ENCODE assay signal across 12 cellular contexts in the genomic region with DNA sequence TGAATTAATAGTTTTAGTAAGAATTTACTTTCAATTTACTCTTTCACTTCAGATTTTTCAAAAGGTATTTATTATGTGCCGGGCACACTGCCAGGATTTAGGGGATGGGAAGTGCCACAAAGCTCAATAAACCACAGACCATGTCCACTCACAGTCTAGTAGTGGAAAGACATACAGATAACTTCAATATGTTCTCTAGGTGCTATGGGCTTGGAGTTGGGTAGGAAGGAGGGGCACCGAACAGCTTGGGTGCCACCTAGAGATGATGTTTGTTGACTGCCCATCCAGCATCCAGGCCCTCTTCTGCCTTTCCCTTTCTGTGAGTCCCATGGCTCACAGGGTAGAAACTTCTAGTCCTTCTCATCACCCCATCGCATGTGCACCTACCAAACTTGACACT. TPM values are rescaled to one million over a fixed set of nuclear protein-coding genes. Genes with fewer than 3 reads are reported as not detected.
DNase-seq lines count a peak whose midpoint lies in the region; ATAC-seq and TF ChIP-seq lines count a peak whose summit lies in the region.
"Had no signal": no experiment of that assay in that cellular context is flagged by ENCODE, and none has a peak within 500 bp of the region (broad histone marks: within the 10 kb centered on the region; RNA-seq: fewer than 3 reads in every experiment).

No MANE protein-coding gene starts in this region.

- no peak overlapping the region for H3K4me3 ChIP-seq in brain microvascular endothelial cell (ENCODE audit: low read depth, low read length)
- H3K4me3 ChIP-seq in heart left ventricle = no peak overlapping the region
- H3K4me3 ChIP-seq: esophagus squamous epithelium, lower lobe of right lung had no signal

- H3K36me3 Mint-ChIP-seq in natural killer cell = no peaks in the 10 kb centered on the region
- H3K36me3 Mint-ChIP-seq in natural killer cell treated with Interleukin-12 subunit alpha and Interleukin-12 subunit beta and Interleukin-15 and Interleukin-18, amount 100 ng/mL, for 72 hours = no peaks in the 10 kb centered on the region
- H3K36me3 Mint-ChIP-seq: activated naive CD8-positive, alpha-beta T cell treated with anti-CD3 and anti-CD28 coated beads, Interleukin-2, amount 10 ng/mL, durations not matched to agents 7 days and 5 days; CD8-positive, alpha-beta T cell had no signal

- ATAC-seq in natural killer cell = no peak
- ATAC-seq in natural killer cell treated with Interleukin-12 subunit alpha and Interleukin-12 subunit beta and Interleukin-15 and Interleukin-18, amount 100 ng/mL, for 72 hours = no peak
- peak; percentile 55 for ATAC-seq in HG03432 (IDR thresholded peaks at IDR 0.05; ENCODE audit: unreplicated experiment)
- no peak for ATAC-seq in heart left ventricle
- ATAC-seq: CD8-positive, alpha-beta T cell; lower lobe of right lung had no signal

- no peaks in the 10 kb centered on the region for H3K9me3 ChIP-seq in heart left ventricle
- H3K9me3 ChIP-seq: esophagus squamous epithelium, lower lobe of right lung had no signal

- TF ChIP-seq POLR2A in heart left ventricle (IDR thresholded peaks at IDR 0.05) = no peak

- in situ Hi-C loops in brain microvascular endothelial cell (cut with HindIII; ENCODE audit: low pct_ligation_motif_present, low sequenced_read_pairs) = no loop called here

- DNase-seq in natural killer cell = no peak
- DNase-seq in natural killer cell treated with Interleukin-12 subunit alpha and Interleukin-12 subunit beta and Interleukin-15 and Interleukin-18, amount 100 ng/mL, for 72 hours (ENCODE audit: low spot score) = no peak
- DNase-seq in brain microvascular endothelial cell = no peak
- DNase-seq in cortex of kidney (lab: John Stamatoyannopoulos, UW) = no peak
- DNase-seq in AG08396 (ENCODE audit: low spot score) = no peak
- DNase-seq in AG08395 (ENCODE audit: low spot score) = no peak
- no peak for DNase-seq in heart left ventricle
- DNase-seq: activated naive CD8-positive, alpha-beta T cell treated with anti-CD3 and anti-CD28 coated beads, Interleukin-2, amount 10 ng/mL, durations not matched to agents 7 days and 5 days; CD8-positive, alpha-beta T cell; esophagus squamous epithelium; lower lobe of right lung had no signal

- no peak for TF ChIP-seq CTCF in natural killer cell (IDR thresholded peaks at IDR 0.05)
- peak; percentile 12 for TF ChIP-seq CTCF in brain microvascular endothelial cell (IDR thresholded peaks at IDR 0.05; ENCODE audit: low read depth, low read length, missing control alignments)
- no peak for TF ChIP-seq CTCF in heart left ventricle (IDR thresholded peaks at IDR 0.05)

- H3K4me1 ChIP-seq in heart left ventricle = peaks cover 0 to 13% (median 0%) of the 10 kb centered on the region in 12 donors
- H3K4me1 ChIP-seq: lower lobe of right lung had no signal

- H3K27ac ChIP-seq in brain microvascular endothelial cell (no peak overlapping the region), heart left ventricle (no peak overlapping the region)
- H3K27ac ChIP-seq: esophagus squamous epithelium, lower lobe of right lung had no signal

- intact Hi-C loops in natural killer cell (cut with micrococcal nuclease) (no loop called here), heart left ventricle (cut with DNase I) (no loop called here)

- no peak overlapping the region for H3K27ac Mint-ChIP-seq in natural killer cell
- no peak overlapping the region for H3K27ac Mint-ChIP-seq in natural killer cell treated with Interleukin-12 subunit alpha and Interleukin-12 subunit beta and Interleukin-15 and Interleukin-18, amount 100 ng/mL, for 72 hours
- H3K27ac Mint-ChIP-seq: activated naive CD8-positive, alpha-beta T cell treated with anti-CD3 and anti-CD28 coated beads, Interleukin-2, amount 10 ng/mL, durations not matched to agents 7 days and 5 days; CD8-positive, alpha-beta T cell had no signal

- no peaks in the 10 kb centered on the region for H3K9me3 Mint-ChIP-seq in natural killer cell
- no peaks in the 10 kb centered on the region for H3K9me3 Mint-ChIP-seq in natural killer cell treated with Interleukin-12 subunit alpha and Interleukin-12 subunit beta and Interleukin-15 and Interleukin-18, amount 100 ng/mL, for 72 hours
- H3K9me3 Mint-ChIP-seq: activated naive CD8-positive, alpha-beta T cell treated with anti-CD3 and anti-CD28 coated beads, Interleukin-2, amount 10 ng/mL, durations not matched to agents 7 days and 5 days; CD8-positive, alpha-beta T cell had no signal

- 84 to 92% (median 87%) methylated on average over 3 of the region's 3 CpGs for WGBS in heart left ventricle, 4 donors

- peaks cover 2 to 7% of the 10 kb centered on the region in 2 donors for H3K27me3 Mint-ChIP-seq in natural killer cell (ENCODE audit: low read depth in 2 of 2)
- peaks cover 0 to 6% of the 10 kb centered on the region in 2 donors for H3K27me3 Mint-ChIP-seq in natural killer cell treated with Interleukin-12 subunit alpha and Interleukin-12 subunit beta and Interleukin-15 and Interleukin-18, amount 100 ng/mL, for 72 hours

- H3K27me3 ChIP-seq in brain microvascular endothelial cell (replicated peaks) (no peaks in the 10 kb centered on the region), heart left ventricle (no peaks in the 10 kb centered on the region)

- peak overlapping the region; percentile 7 for H3K4me3 Mint-ChIP-seq in natural killer cell
- no peak overlapping the region for H3K4me3 Mint-ChIP-seq in natural killer cell treated with Interleukin-12 subunit alpha and Interleukin-12 subunit beta and Interleukin-15 and Interleukin-18, amount 100 ng/mL, for 72 hours

- H3K4me1 Mint-ChIP-seq in natural killer cell = peaks cover 12 to 14% of the 10 kb centered on the region in 2 donors
- H3K4me1 Mint-ChIP-seq in natural killer cell treated with Interleukin-12 subunit alpha and Interleukin-12 subunit beta and Interleukin-15 and Interleukin-18, amount 100 ng/mL, for 72 hours (ENCODE audit: low read depth in 2 of 2) = peaks cover 11 to 14% of the 10 kb centered on the region in 2 donors

- H3K36me3 ChIP-seq in brain microvascular endothelial cell (replicated peaks) = no peaks in the 10 kb centered on the region
- H3K36me3 ChIP-seq in heart left ventricle = no peaks in the 10 kb centered on the region
- H3K36me3 ChIP-seq: esophagus squamous epithelium, lower lobe of right lung had no signal

RNA-seq across cellular contexts. Expression of gene MFAP3L, which starts 17.8 kb away (rescaled TPM):
- total RNA-seq in natural killer cell = 1 to 10 TPM; 2.8 to 5.6 (median 5.4) TPM
- 1 to 10 TPM in 1 of 2 donors, under 1 TPM in 1; 0.95 to 3.2 TPM for total RNA-seq in natural killer cell treated with Interleukin-12 subunit alpha and Interleukin-12 subunit beta and Interleukin-15 and Interleukin-18, amount 100 ng/mL, for 72 hours
- total RNA-seq in heart left ventricle = 1 to 10 TPM; 1.5 to 5.9 (median 3.3) TPM
- polyA plus RNA-seq in heart left ventricle = 1 to 10 TPM in 1 of 2 donors, under 1 TPM in 1; 0.76 to 1.9 TPM
